Comparison of ENCODE assay signal across 23 cellular contexts in the genomic region with DNA sequence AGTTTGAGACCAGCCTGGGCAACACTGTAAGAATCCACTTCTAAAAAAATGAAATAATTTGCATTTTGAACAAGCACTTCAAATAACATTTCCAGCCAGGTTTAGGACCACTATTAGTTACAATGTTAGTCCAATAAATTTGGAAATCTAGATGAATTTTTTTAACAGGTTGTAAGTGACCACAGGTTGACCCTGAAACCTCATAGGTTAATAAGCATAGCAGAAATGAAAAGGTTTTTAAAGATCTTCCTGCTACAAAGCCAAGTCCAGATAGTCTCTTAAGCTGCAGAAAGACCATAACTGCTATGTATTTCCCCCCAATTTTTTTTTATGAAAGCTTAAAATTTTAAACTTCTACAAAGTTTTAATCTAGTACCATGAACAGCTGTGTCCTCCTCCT.
"Had no signal": no experiment of that assay in that cellular context is flagged by ENCODE, and none has a peak within 500 bp of the region (broad histone marks: within the 10 kb centered on the region; RNA-seq: fewer than 3 reads in every experiment).

No MANE protein-coding gene starts in this region.

- H3K27me3 ChIP-seq: breast epithelium, colonic mucosa, esophagus squamous epithelium, gastrocnemius medialis, spleen, thyroid gland had no signal

- H3K9me3 ChIP-seq: breast epithelium, colonic mucosa, esophagus squamous epithelium, gastrocnemius medialis, prostate gland, spleen, thyroid gland had no signal

- H3K27ac ChIP-seq: breast epithelium, colonic mucosa, esophagus squamous epithelium, prostate gland, spleen, thyroid gland, VCaP had no signal

- FAIRE-seq: urothelium cell line had no signal

- H3K4me1 ChIP-seq: prostate gland had no signal

- ATAC-seq: activated CD4-positive, CD25-positive, alpha-beta regulatory T cell treated with anti-CD3 and anti-CD28 coated beads, Interleukin-2, amount 50 U/mL, for 24 hours; activated T-cell treated with anti-CD3 and anti-CD28 coated beads, Interleukin-2, amount 50 U/mL, for 72 hours; gastrocnemius medialis; stimulated activated naive CD8-positive, alpha-beta T cell treated with anti-CD3 and anti-CD28 coated beads, Interleukin-15, Interleukin-2, amounts not matched to agents 100 U/mL and 50 U/mL, for 24 hours had no signal

- DNase-seq: activated CD4-positive, alpha-beta memory T cell treated with anti-CD3 and anti-CD28 coated beads, Interleukin-2, amount 10 ng/mL, durations not matched to agents 7 days and 5 days; activated CD4-positive, alpha-beta T cell treated with anti-CD3 and anti-CD28 coated beads, Interleukin-2, amount 10 ng/mL, durations not matched to agents 24 days and 14 days; activated effector memory CD4-positive, alpha-beta T cell treated with anti-CD3 and anti-CD28 coated beads, Interleukin-2, amount 50 U/mL, for 16 hours; activated naive CD4-positive, alpha-beta T cell treated with anti-CD3 and anti-CD28 coated beads, Interleukin-2, amount 10 ng/mL, durations not matched to agents 7 days and 5 days; activated T-cell treated with anti-CD3 and anti-CD28 coated beads, Interleukin-2, amount 50 U/mL, for 72 hours; aorta; colonic mucosa; endodermal cell; esophagus squamous epithelium; gastrocnemius medialis; hypothalamus; mesendoderm; naive B cell; spleen; stimulated activated CD4-positive, alpha-beta T cell treated with anti-CD3 and anti-CD28 coated beads, Interleukin-4, amount 100 ng/mL, for 1 hour; stimulated activated naive CD8-positive, alpha-beta T cell treated with anti-CD3 and anti-CD28 coated beads, Interleukin-15, Interleukin-2, amounts not matched to agents 100 U/mL and 50 U/mL, for 24 hours; substantia nigra; thyroid gland had no signal

- H3K36me3 ChIP-seq: breast epithelium, colonic mucosa, esophagus squamous epithelium, gastrocnemius medialis, prostate gland, spleen, thyroid gland had no signal

- H3K4me3 ChIP-seq: breast epithelium, colonic mucosa, esophagus squamous epithelium, prostate gland, spleen, thyroid gland had no signal
